ENCODE assay signal across 8 cellular contexts in genomic region chr11:68855205-68855978, GRCh38. TPM values are rescaled to one million over a fixed set of nuclear protein-coding genes. Genes with fewer than 3 reads are reported as not detected.
A peak's percentile ranks its signal among the peaks of the same experiment; 100 is the strongest.
DNase-seq lines count a peak whose midpoint lies in the region; ATAC-seq and TF ChIP-seq lines count a peak whose summit lies in the region.

No MANE protein-coding gene starts in this region.

- TF ChIP-seq POLR2A in transverse colon (IDR thresholded peaks at IDR 0.05), result no peak

- peak in 2 of 5 experiments; percentile 30 for TF ChIP-seq CTCF in transverse colon (IDR thresholded peaks at IDR 0.05)

- no peak overlapping the region for H2BK5ac ChIP-seq in mesenchymal stem cell (ENCODE audit: low read depth, low read length, poor library complexity, severe bottlenecking)

- H3K36me3 ChIP-seq in H7 (replicated peaks; ENCODE audit: control insufficient read depth, insufficient read depth, low read length) (no peaks in the 10 kb centered on the region), mesenchymal stem cell (ENCODE audit: control insufficient read depth in 1 of 2, insufficient read depth in 2 of 2, low read depth in 1 of 2, low read length in 2 of 2) (no peaks in the 10 kb centered on the region), transverse colon (no peaks in the 10 kb centered on the region)
- no peaks in the 10 kb centered on the region for H3K36me3 ChIP-seq in effector memory CD4-positive, alpha-beta T cell (ENCODE audit: control insufficient read depth, insufficient read depth, low read length)

- H3K9ac ChIP-seq in mesenchymal stem cell (ENCODE audit: low read length), result peak overlapping the region; percentile 65

- H3K79me1 ChIP-seq in mesenchymal stem cell (replicated peaks; ENCODE audit: low read length, poor library complexity, severe bottlenecking), result no peaks in the 10 kb centered on the region

- H2AK5ac ChIP-seq in mesenchymal stem cell (ENCODE audit: low read length, severe bottlenecking), result no peak overlapping the region

- H2BK120ac ChIP-seq in mesenchymal stem cell (ENCODE audit: low read depth, low read length), result no peak overlapping the region

- H3K23ac ChIP-seq in mesenchymal stem cell (ENCODE audit: low read length in 2 of 2), result peak overlapping the region in 1 of 2 experiments; percentile 20

- peak overlapping the region; percentile 78 for H4K8ac ChIP-seq in mesenchymal stem cell (ENCODE audit: low read length)

- ATAC-seq in HG02870 (IDR thresholded peaks at IDR 0.05; ENCODE audit: unreplicated experiment), result no peak

- H2BK12ac ChIP-seq in mesenchymal stem cell (ENCODE audit: low read length in 2 of 2), result peak overlapping the region in 1 of 2 experiments; percentile 61

- WGBS in mesenchymal stem cell, result 7% methylated on average over 50 of the region's 62 CpGs
- 10 to 36% methylated on average over 5 to 42 of the region's 62 CpGs for WGBS in transverse colon (ENCODE audit: low coverage in 1 of 2), 2 donors

- H3K27me3 ChIP-seq in H7 (ENCODE audit: control insufficient read depth, insufficient read depth, low read length) (peaks cover 3% of the 10 kb centered on the region; the same call in 1 of the 2 replicates), mesenchymal stem cell (ENCODE audit: control insufficient read depth in 1 of 2, insufficient read depth in 1 of 2, low read length in 2 of 2) (peaks cover 25 to 36% of the 10 kb centered on the region in 2 experiments), transverse colon (peaks cover 18% of the 10 kb centered on the region)
- peaks cover 22% of the 10 kb centered on the region for H3K27me3 ChIP-seq in effector memory CD4-positive, alpha-beta T cell (replicated peaks; ENCODE audit: control insufficient read depth, insufficient read depth, low read length, poor library complexity, severe bottlenecking)

- peak overlapping the region; percentile 54 for H2AFZ ChIP-seq in mesenchymal stem cell (ENCODE audit: low read depth, low read length)

- intact Hi-C loops in transverse colon (cut with DNase I; ENCODE audit: low total_unique reads), result no loop called here

- H3K4me1 ChIP-seq in effector memory CD4-positive, alpha-beta T cell (ENCODE audit: control insufficient read depth, insufficient read depth, low read length, poor library complexity, severe bottlenecking), result peaks cover 13% of the 10 kb centered on the region
- H3K4me1 ChIP-seq in mesenchymal stem cell (ENCODE audit: control insufficient read depth, insufficient read depth, low read depth, low read length) (peaks cover 12% of the 10 kb centered on the region), transverse colon (peaks cover 20 to 37% (median 32%) of the 10 kb centered on the region in 4 donors)

- H3K4ac ChIP-seq in mesenchymal stem cell (ENCODE audit: low read depth in 1 of 2, low read length in 2 of 2), result peak overlapping the region; percentile 20 to 61

- in situ Hi-C loops in transverse colon (cut with MboI; ENCODE audit: low pct_ligation_motif_present in 1 of 4, low pct_unique_long_range_greater_than_20kb in 1 of 4, low sequenced_read_pairs in 3 of 4), result no loop called here

- H3K4me2 ChIP-seq in mesenchymal stem cell (ENCODE audit: low read length, poor library complexity, severe bottlenecking), result peak overlapping the region; percentile 90

- H3K9me3 ChIP-seq in effector memory CD4-positive, alpha-beta T cell (ENCODE audit: control insufficient read depth, low read length), result no peaks in the 10 kb centered on the region
- H3K9me3 ChIP-seq in mesenchymal stem cell (ENCODE audit: control insufficient read depth, low read length), result no peaks in the 10 kb centered on the region
- H3K9me3 ChIP-seq in transverse colon, result no peaks in the 10 kb centered on the region

- H3K18ac ChIP-seq in mesenchymal stem cell (ENCODE audit: low read depth in 1 of 2, low read length in 2 of 2), result peak overlapping the region; percentile 53 to 64

- H3K4me3 ChIP-seq in H7 (ENCODE audit: insufficient read depth, low read depth, low read length) (peak overlapping the region; percentile 72), mesenchymal stem cell (ENCODE audit: insufficient read depth in 1 of 2, low read depth in 1 of 2, low read length in 2 of 2) (peak overlapping the region; percentile 41 to 83), transverse colon (peak overlapping the region; percentile 20 to 49 (median 40))
- H3K4me3 ChIP-seq in effector memory CD4-positive, alpha-beta T cell (ENCODE audit: insufficient read depth, low read depth, low read length, poor library complexity, severe bottlenecking), result peak overlapping the region; percentile 42

- H4K91ac ChIP-seq in mesenchymal stem cell (ENCODE audit: low read length), result peak overlapping the region; percentile 31

- TF ChIP-seq EP300 in transverse colon (IDR thresholded peaks at IDR 0.05; ENCODE audit: low read depth), result no peak

- H2BK15ac ChIP-seq in mesenchymal stem cell (ENCODE audit: low read depth, poor library complexity, severe bottlenecking), result peak overlapping the region; percentile 91

- H3K14ac ChIP-seq in mesenchymal stem cell (ENCODE audit: low read length in 2 of 2), result peak overlapping the region in 1 of 2 experiments; percentile 88

- DNase-seq in H7, result peak; percentile 94
- peak; percentile 52 for DNase-seq in SKM-1 treated with dmso at 0.1 percent for 144 hours (lab: John Stamatoyannopoulos, UW; ENCODE audit: unreplicated experiment)
- DNase-seq in effector memory CD4-positive, alpha-beta T cell, result no peak
- DNase-seq in mesenchymal stem cell, result no peak
- peak; percentile 41 for DNase-seq in transverse colon
- no peak for DNase-seq in NCI-H2171 treated with DMSO at 0.1 percent for 48 hours (lab: John Stamatoyannopoulos, UW)
- DNase-seq in NCI-H2171 (lab: John Stamatoyannopoulos, UW), result no peak

- no peak overlapping the region for H3K27ac ChIP-seq in effector memory CD4-positive, alpha-beta T cell (ENCODE audit: insufficient read depth, low read length, poor library complexity, severe bottlenecking)
- no peak overlapping the region for H3K27ac ChIP-seq in mesenchymal stem cell (ENCODE audit: low read length, poor library complexity, severe bottlenecking)
- peak overlapping the region; percentile 69 to 82 (median 75) for H3K27ac ChIP-seq in transverse colon

RNA-seq across cellular contexts. Expression of gene CPT1A, which starts 13.7 kb away (rescaled TPM):
- total RNA-seq in H7 (2014; rRNA removed; shearing (Covaris generic)), result 50.0 and 59.0 TPM in 2 replicates
- polyA plus RNA-seq in mesenchymal stem cell (2013, experiment 1 of 2), result 28.4 TPM
- 27.0 TPM for polyA plus RNA-seq in mesenchymal stem cell (2013, experiment 2 of 2)
- total RNA-seq in transverse colon, result 100 to 1,000 TPM in 3 of 4 donors, 10 to 100 TPM in 1; 98.9 to 263 (median 177) TPM

RNA-seq across cellular contexts. Expression of gene MRPL21, which starts 48.2 kb away (rescaled TPM):
- total RNA-seq in H7 (2014; rRNA removed; shearing (Covaris generic)), result 70.0 and 108 TPM in 2 replicates
- 71.6 TPM for polyA plus RNA-seq in mesenchymal stem cell (2013, experiment 1 of 2)
- polyA plus RNA-seq in mesenchymal stem cell (2013, experiment 2 of 2), result 69.8 TPM
- total RNA-seq in transverse colon, result 100 to 1,000 TPM in 1 of 4 donors, 10 to 100 TPM in 2, 1 to 10 TPM in 1; 9.0 to 121 (median 52.8) TPM

RNA-seq across cellular contexts. Expression of gene IGHMBP2, which starts 48.3 kb away (rescaled TPM):
- 19.1 and 22.8 TPM in 2 replicates for total RNA-seq in H7 (2014; rRNA removed; shearing (Covaris generic))
- 5.9 TPM for polyA plus RNA-seq in mesenchymal stem cell (2013, experiment 1 of 2)
- 5.1 TPM for polyA plus RNA-seq in mesenchymal stem cell (2013, experiment 2 of 2)
- total RNA-seq in transverse colon, result 100 to 1,000 TPM in 2 of 4 donors, 10 to 100 TPM in 2; 25.2 to 195 (median 111) TPM

Comparison
In these comparisons a context has a peak if more than half of its experiments do, and no peak if none do; other contexts are left out.
1. DNase-seq: peak in H7 (single experiment), SKM-1 treated with dmso at 0.1 percent for 144 hours (single experiment) and transverse colon (single experiment); none in effector memory CD4-positive, alpha-beta T cell (0 of 3), mesenchymal stem cell (single experiment), NCI-H2171 treated with DMSO at 0.1 percent for 48 hours (single experiment) and NCI-H2171 (single experiment).
2. H3K27ac ChIP-seq: peak in transverse colon (4 of 4); none in effector memory CD4-positive, alpha-beta T cell (single experiment) and mesenchymal stem cell (single experiment).
3. Peak in every context shown above with its lines, with median percentiles within 50 percentile points of each other: H3K4me3 ChIP-seq.